2 cellular contexts compared by ENCODE assay signal in the genomic region with DNA sequence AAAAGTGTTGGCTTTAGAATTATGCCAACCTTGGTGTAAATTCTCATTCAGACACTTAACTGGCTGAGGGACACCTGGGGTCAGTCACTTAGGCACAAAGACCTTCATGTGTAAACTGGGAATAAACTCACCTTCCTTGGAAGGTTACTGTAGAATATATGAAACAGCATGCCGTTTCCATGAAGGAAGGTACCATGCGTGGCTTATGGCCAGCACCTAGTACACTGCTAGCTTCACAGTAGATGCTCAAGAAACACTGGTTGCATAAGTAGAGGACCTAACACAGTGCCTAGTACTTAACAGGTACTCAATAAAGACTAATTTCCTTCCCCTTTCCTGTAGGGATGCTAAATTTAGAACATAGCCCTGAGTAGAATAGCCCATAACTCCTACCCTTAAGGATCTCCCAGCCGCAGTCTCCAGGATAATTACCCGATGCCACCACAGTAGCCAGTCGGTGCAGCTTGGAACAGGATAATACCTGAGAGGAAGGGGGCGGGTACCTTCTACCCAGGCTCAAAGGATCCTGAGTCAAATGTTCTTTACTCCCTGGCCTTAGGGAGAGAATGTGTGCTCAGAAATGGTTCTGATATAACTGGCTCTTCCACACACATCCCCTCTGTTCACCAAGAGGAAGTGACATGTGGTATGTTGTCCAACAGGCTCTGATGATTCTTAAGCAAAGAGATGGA.
TF ChIP-seq lines count a peak whose summit lies in the region.

No MANE protein-coding gene starts in this region.

TF ChIP-seq in SK-N-SH, 30 proteins besides CTCF, POLR2A, EP300 and RAD21 (continued from another document):
- TF ChIP-seq, protein P1, sequence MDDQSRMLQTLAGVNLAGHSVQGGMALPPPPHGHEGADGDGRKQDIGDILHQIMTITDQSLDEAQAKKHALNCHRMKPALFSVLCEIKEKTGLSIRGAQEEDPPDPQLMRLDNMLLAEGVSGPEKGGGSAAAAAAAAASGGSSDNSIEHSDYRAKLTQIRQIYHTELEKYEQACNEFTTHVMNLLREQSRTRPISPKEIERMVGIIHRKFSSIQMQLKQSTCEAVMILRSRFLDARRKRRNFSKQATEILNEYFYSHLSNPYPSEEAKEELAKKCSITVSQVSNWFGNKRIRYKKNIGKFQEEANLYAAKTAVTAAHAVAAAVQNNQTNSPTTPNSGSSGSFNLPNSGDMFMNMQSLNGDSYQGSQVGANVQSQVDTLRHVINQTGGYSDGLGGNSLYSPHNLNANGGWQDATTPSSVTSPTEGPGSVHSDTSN (IDR thresholded peaks at IDR 0.05), result no peak
- TF ChIP-seq, protein P2, sequence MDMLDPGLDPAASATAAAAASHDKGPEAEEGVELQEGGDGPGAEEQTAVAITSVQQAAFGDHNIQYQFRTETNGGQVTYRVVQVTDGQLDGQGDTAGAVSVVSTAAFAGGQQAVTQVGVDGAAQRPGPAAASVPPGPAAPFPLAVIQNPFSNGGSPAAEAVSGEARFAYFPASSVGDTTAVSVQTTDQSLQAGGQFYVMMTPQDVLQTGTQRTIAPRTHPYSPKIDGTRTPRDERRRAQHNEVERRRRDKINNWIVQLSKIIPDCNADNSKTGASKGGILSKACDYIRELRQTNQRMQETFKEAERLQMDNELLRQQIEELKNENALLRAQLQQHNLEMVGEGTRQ (IDR thresholded peaks at IDR 0.05; ENCODE audit: borderline replicate concordance, low read depth, low read length), result no peak

TF ChIP-seq in SK-N-SH treated with all-trans-retinoic acid at 6 μM for 48 hours, 23 proteins besides CTCF, POLR2A, EP300 and RAD21 (continued from another document):
- TF ChIP-seq, protein P3, sequence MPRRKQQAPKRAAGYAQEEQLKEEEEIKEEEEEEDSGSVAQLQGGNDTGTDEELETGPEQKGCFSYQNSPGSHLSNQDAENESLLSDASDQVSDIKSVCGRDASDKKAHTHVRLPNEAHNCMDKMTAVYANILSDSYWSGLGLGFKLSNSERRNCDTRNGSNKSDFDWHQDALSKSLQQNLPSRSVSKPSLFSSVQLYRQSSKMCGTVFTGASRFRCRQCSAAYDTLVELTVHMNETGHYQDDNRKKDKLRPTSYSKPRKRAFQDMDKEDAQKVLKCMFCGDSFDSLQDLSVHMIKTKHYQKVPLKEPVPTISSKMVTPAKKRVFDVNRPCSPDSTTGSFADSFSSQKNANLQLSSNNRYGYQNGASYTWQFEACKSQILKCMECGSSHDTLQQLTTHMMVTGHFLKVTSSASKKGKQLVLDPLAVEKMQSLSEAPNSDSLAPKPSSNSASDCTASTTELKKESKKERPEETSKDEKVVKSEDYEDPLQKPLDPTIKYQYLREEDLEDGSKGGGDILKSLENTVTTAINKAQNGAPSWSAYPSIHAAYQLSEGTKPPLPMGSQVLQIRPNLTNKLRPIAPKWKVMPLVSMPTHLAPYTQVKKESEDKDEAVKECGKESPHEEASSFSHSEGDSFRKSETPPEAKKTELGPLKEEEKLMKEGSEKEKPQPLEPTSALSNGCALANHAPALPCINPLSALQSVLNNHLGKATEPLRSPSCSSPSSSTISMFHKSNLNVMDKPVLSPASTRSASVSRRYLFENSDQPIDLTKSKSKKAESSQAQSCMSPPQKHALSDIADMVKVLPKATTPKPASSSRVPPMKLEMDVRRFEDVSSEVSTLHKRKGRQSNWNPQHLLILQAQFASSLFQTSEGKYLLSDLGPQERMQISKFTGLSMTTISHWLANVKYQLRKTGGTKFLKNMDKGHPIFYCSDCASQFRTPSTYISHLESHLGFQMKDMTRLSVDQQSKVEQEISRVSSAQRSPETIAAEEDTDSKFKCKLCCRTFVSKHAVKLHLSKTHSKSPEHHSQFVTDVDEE (CRISPR knock-in tag; IDR thresholded peaks at IDR 0.05), result no peak
- no peak for TF ChIP-seq ZFP3 (CRISPR knock-in tag; IDR thresholded peaks at IDR 0.05)
- TF ChIP-seq ESRRG (CRISPR knock-in tag; IDR thresholded peaks at IDR 0.05), result no peak
- no peak for TF ChIP-seq RARB (CRISPR knock-in tag; IDR thresholded peaks at IDR 0.05)
- TF ChIP-seq, protein P4, sequence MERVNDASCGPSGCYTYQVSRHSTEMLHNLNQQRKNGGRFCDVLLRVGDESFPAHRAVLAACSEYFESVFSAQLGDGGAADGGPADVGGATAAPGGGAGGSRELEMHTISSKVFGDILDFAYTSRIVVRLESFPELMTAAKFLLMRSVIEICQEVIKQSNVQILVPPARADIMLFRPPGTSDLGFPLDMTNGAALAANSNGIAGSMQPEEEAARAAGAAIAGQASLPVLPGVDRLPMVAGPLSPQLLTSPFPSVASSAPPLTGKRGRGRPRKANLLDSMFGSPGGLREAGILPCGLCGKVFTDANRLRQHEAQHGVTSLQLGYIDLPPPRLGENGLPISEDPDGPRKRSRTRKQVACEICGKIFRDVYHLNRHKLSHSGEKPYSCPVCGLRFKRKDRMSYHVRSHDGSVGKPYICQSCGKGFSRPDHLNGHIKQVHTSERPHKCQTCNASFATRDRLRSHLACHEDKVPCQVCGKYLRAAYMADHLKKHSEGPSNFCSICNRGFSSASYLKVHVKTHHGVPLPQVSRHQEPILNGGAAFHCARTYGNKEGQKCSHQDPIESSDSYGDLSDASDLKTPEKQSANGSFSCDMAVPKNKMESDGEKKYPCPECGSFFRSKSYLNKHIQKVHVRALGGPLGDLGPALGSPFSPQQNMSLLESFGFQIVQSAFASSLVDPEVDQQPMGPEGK (CRISPR knock-in tag; IDR thresholded peaks at IDR 0.05; ENCODE audit: borderline replicate concordance), result no peak
- no peak for TF ChIP-seq ZFP30 (CRISPR knock-in tag; IDR thresholded peaks at IDR 0.05)
- TF ChIP-seq ARNTL (CRISPR knock-in tag; IDR thresholded peaks at IDR 0.05; ENCODE audit: borderline replicate concordance, low read depth), result no peak
- no peak for TF ChIP-seq ZNF70 (CRISPR knock-in tag; IDR thresholded peaks at IDR 0.05)
